Comparison of ENCODE assay signal across 18 cellular contexts in genomic region chr11:202490-202889, GRCh38. TPM values are rescaled to one million over a fixed set of nuclear protein-coding genes. Genes with fewer than 3 reads are reported as not detected.
DNase-seq lines count a peak whose midpoint lies in the region; ATAC-seq and TF ChIP-seq lines count a peak whose summit lies in the region.
"Had no signal": no experiment of that assay in that cellular context is flagged by ENCODE, and none has a peak within 500 bp of the region (broad histone marks: within the 10 kb centered on the region; RNA-seq: fewer than 3 reads in every experiment).

No MANE protein-coding gene starts in this region.

- no peak for TF ChIP-seq CTCF in Peyer's patch (IDR thresholded peaks at IDR 0.05)
- no peak for TF ChIP-seq CTCF in neural crest cell (conservative IDR thresholded peaks at IDR 0.05)

- H3K27me3 Mint-ChIP-seq in activated CD4-positive, alpha-beta T cell treated with anti-CD3 and anti-CD28 coated beads for 36 hours, result no peaks in the 10 kb centered on the region
- H3K27me3 Mint-ChIP-seq in activated naive CD8-positive, alpha-beta T cell treated with anti-CD3 and anti-CD28 coated beads, Interleukin-2, amount 10 ng/mL, durations not matched to agents 7 days and 5 days, result no peaks in the 10 kb centered on the region
- H3K27me3 Mint-ChIP-seq in neural crest cell (ENCODE audit: low read depth), result peaks cover 2% of the 10 kb centered on the region

- peaks cover 46% of the 10 kb centered on the region for H3K36me3 Mint-ChIP-seq in activated CD4-positive, alpha-beta T cell treated with anti-CD3 and anti-CD28 coated beads for 36 hours (ENCODE audit: low read depth)
- H3K36me3 Mint-ChIP-seq in activated naive CD8-positive, alpha-beta T cell treated with anti-CD3 and anti-CD28 coated beads, Interleukin-2, amount 10 ng/mL, durations not matched to agents 7 days and 5 days, result peaks cover 11% of the 10 kb centered on the region
- peaks cover under 1% of the 10 kb centered on the region for H3K36me3 Mint-ChIP-seq in neural crest cell (ENCODE audit: low read depth)

- CTCF ChIA-PET in activated CD4-positive, alpha-beta T cell treated with anti-CD3 and anti-CD28 coated beads for 36 hours (lab: Charles Lee), result no interaction called here

- no peaks in the 10 kb centered on the region for H3K9me3 Mint-ChIP-seq in activated CD4-positive, alpha-beta T cell treated with anti-CD3 and anti-CD28 coated beads for 36 hours (ENCODE audit: low read depth)
- no peaks in the 10 kb centered on the region for H3K9me3 Mint-ChIP-seq in activated naive CD8-positive, alpha-beta T cell treated with anti-CD3 and anti-CD28 coated beads, Interleukin-2, amount 10 ng/mL, durations not matched to agents 7 days and 5 days
- H3K9me3 Mint-ChIP-seq in neural crest cell, result no peaks in the 10 kb centered on the region

- peak overlapping the region; percentile 76 for H3K27ac Mint-ChIP-seq in activated CD4-positive, alpha-beta T cell treated with anti-CD3 and anti-CD28 coated beads for 36 hours
- H3K27ac Mint-ChIP-seq in activated naive CD8-positive, alpha-beta T cell treated with anti-CD3 and anti-CD28 coated beads, Interleukin-2, amount 10 ng/mL, durations not matched to agents 7 days and 5 days, result peak overlapping the region; percentile 82
- no peak overlapping the region for H3K27ac Mint-ChIP-seq in neural crest cell (ENCODE audit: unreplicated experiment)

- peaks cover 0 to 27% (median 11%) of the 10 kb centered on the region in 4 donors for H3K4me1 ChIP-seq in Peyer's patch

- POLR2A ChIA-PET in activated CD4-positive, alpha-beta T cell treated with anti-CD3 and anti-CD28 coated beads for 36 hours (lab: Charles Lee), result interaction anchor here (0.7 kb wide), 1 partner anchor 113 kb away, joined by 3 read pairs; no protein-coding TSS in a partner anchor
- POLR2A ChIA-PET in activated naive CD8-positive, alpha-beta T cell treated with anti-CD3 and anti-CD28 coated beads, Interleukin-2, amount 10 ng/mL, durations not matched to agents 7 days and 5 days (lab: Charles Lee), result interaction anchor here (1.0 kb wide), 1 partner anchor 81 kb away, joined by 4 read pairs; no protein-coding TSS in a partner anchor

- peaks cover 54% of the 10 kb centered on the region for H3K4me1 Mint-ChIP-seq in activated CD4-positive, alpha-beta T cell treated with anti-CD3 and anti-CD28 coated beads for 36 hours
- H3K4me1 Mint-ChIP-seq in activated naive CD8-positive, alpha-beta T cell treated with anti-CD3 and anti-CD28 coated beads, Interleukin-2, amount 10 ng/mL, durations not matched to agents 7 days and 5 days, result peaks cover 31% of the 10 kb centered on the region
- peaks cover 12% of the 10 kb centered on the region for H3K4me1 Mint-ChIP-seq in neural crest cell

- no peak for ATAC-seq in activated CD4-positive, alpha-beta T cell treated with anti-CD3 and anti-CD28 coated beads for 36 hours
- no peak for ATAC-seq in activated naive CD8-positive, alpha-beta T cell treated with anti-CD3 and anti-CD28 coated beads, Interleukin-2, amount 10 ng/mL, durations not matched to agents 7 days and 5 days (ENCODE audit: low read depth)
- no peak for ATAC-seq in GM21717 (IDR thresholded peaks at IDR 0.05; ENCODE audit: unreplicated experiment)
- ATAC-seq in HG03469 (IDR thresholded peaks at IDR 0.05; ENCODE audit: unreplicated experiment), result no peak
- ATAC-seq: A549, HCT116 had no signal

- no peak overlapping the region for H3K4me3 ChIP-seq in Peyer's patch
- H3K4me3 ChIP-seq: A549, esophagus muscularis mucosa, transverse colon had no signal

- TF ChIP-seq POLR2A in Peyer's patch (IDR thresholded peaks at IDR 0.05), result no peak

- no peaks in the 10 kb centered on the region for H3K9me3 ChIP-seq in Peyer's patch
- H3K9me3 ChIP-seq: A549, esophagus muscularis mucosa, transverse colon had no signal

- peaks cover 0 to 30% (median 0%) of the 10 kb centered on the region in 3 donors for H3K36me3 ChIP-seq in Peyer's patch
- H3K36me3 ChIP-seq: transverse colon had no signal

- H3K27me3 ChIP-seq in Peyer's patch, result no peaks in the 10 kb centered on the region
- H3K27me3 ChIP-seq: esophagus muscularis mucosa, transverse colon had no signal

- DNase-seq in activated CD4-positive, alpha-beta T cell treated with anti-CD3 and anti-CD28 coated beads for 36 hours, result no peak
- no peak for DNase-seq in activated CD4-positive, alpha-beta T cell treated with anti-CD3 and anti-CD28 coated beads for 4 hours
- DNase-seq in Peyer's patch (peak in 2 of 3 donors; percentile 12 to 43), neural crest cell (ENCODE audit: low read depth, low spot score) (no peak), cortex of kidney (lab: John Stamatoyannopoulos, UW) (no peak)
- no peak for DNase-seq in activated naive CD8-positive, alpha-beta T cell treated with anti-CD3 and anti-CD28 coated beads, Interleukin-2, amount 10 ng/mL, durations not matched to agents 7 days and 5 days
- DNase-seq: MM.1S, NCI-H2107, occipital lobe, transverse colon had no signal

- peak overlapping the region in 1 of 4 donors; percentile 14 for H3K27ac ChIP-seq in Peyer's patch
- H3K27ac ChIP-seq: A549, esophagus muscularis mucosa, VCaP had no signal

- intact Hi-C loops in activated CD4-positive, alpha-beta T cell treated with anti-CD3 and anti-CD28 coated beads for 36 hours (cut with DNase I, micrococcal nuclease), result no loop called here

- peak overlapping the region; percentile 27 for H3K4me3 Mint-ChIP-seq in activated CD4-positive, alpha-beta T cell treated with anti-CD3 and anti-CD28 coated beads for 36 hours
- peak overlapping the region; percentile 67 for H3K4me3 Mint-ChIP-seq in activated naive CD8-positive, alpha-beta T cell treated with anti-CD3 and anti-CD28 coated beads, Interleukin-2, amount 10 ng/mL, durations not matched to agents 7 days and 5 days
- peak overlapping the region; percentile 75 for H3K4me3 Mint-ChIP-seq in neural crest cell

RNA-seq across cellular contexts. Expression of gene BET1L, which starts 4.7 kb away (rescaled TPM):
- 10 to 100 TPM; 45.5 to 49.4 TPM for total RNA-seq in activated CD4-positive, alpha-beta T cell treated with anti-CD3 and anti-CD28 coated beads for 36 hours
- total RNA-seq in Peyer's patch, result 10 to 100 TPM; 20.6 to 69.7 (median 40.1) TPM
- 10 to 100 TPM; 56.9 to 61.9 TPM for total RNA-seq in activated naive CD8-positive, alpha-beta T cell treated with anti-CD3 and anti-CD28 coated beads, Interleukin-2, amount 10 ng/mL, durations not matched to agents 7 days and 5 days
- total RNA-seq in neural crest cell, result 41.3 and 44.3 TPM in 2 replicates

RNA-seq across cellular contexts. Expression of gene RIC8A, which starts 5.0 kb away (rescaled TPM):
- 100 to 1,000 TPM; 104 to 124 TPM for total RNA-seq in activated CD4-positive, alpha-beta T cell treated with anti-CD3 and anti-CD28 coated beads for 36 hours
- total RNA-seq in Peyer's patch, result 100 to 1,000 TPM in 1 of 4 donors, 10 to 100 TPM in 3; 65.0 to 108 (median 86.8) TPM
- total RNA-seq in activated naive CD8-positive, alpha-beta T cell treated with anti-CD3 and anti-CD28 coated beads, Interleukin-2, amount 10 ng/mL, durations not matched to agents 7 days and 5 days, result 100 to 1,000 TPM; 102 to 111 TPM
- 115 and 122 TPM in 2 replicates for total RNA-seq in neural crest cell

RNA-seq across cellular contexts. Expression of gene SCGB1C1, which starts 9.6 kb away (rescaled TPM):
- not detected for total RNA-seq in activated CD4-positive, alpha-beta T cell treated with anti-CD3 and anti-CD28 coated beads for 36 hours
- total RNA-seq in Peyer's patch, result not detected
- not detected for total RNA-seq in activated naive CD8-positive, alpha-beta T cell treated with anti-CD3 and anti-CD28 coated beads, Interleukin-2, amount 10 ng/mL, durations not matched to agents 7 days and 5 days
- not detected in 2 replicates for total RNA-seq in neural crest cell
- total RNA-seq: esophagus muscularis mucosa, lower leg skin, occipital lobe, SK-MEL-5, transverse colon had no signal

RNA-seq across cellular contexts. Expression of gene SIRT3, which starts 33.7 kb away (rescaled TPM):
- 10 to 100 TPM; 19.6 to 23.3 TPM for total RNA-seq in activated CD4-positive, alpha-beta T cell treated with anti-CD3 and anti-CD28 coated beads for 36 hours
- 10 to 100 TPM; 21.2 to 36.3 (median 29.3) TPM for total RNA-seq in Peyer's patch
- 10 to 100 TPM; 24.3 to 25.2 TPM for total RNA-seq in activated naive CD8-positive, alpha-beta T cell treated with anti-CD3 and anti-CD28 coated beads, Interleukin-2, amount 10 ng/mL, durations not matched to agents 7 days and 5 days
- total RNA-seq in neural crest cell, result 23.3 and 24.0 TPM in 2 replicates

RNA-seq across cellular contexts. Expression of gene PSMD13, which starts 34.3 kb away (rescaled TPM):
- 100 to 1,000 TPM; 134 to 212 TPM for total RNA-seq in activated CD4-positive, alpha-beta T cell treated with anti-CD3 and anti-CD28 coated beads for 36 hours
- total RNA-seq in Peyer's patch, result 100 to 1,000 TPM in 2 of 4 donors, 10 to 100 TPM in 2; 74.5 to 125 (median 96.9) TPM
- total RNA-seq in activated naive CD8-positive, alpha-beta T cell treated with anti-CD3 and anti-CD28 coated beads, Interleukin-2, amount 10 ng/mL, durations not matched to agents 7 days and 5 days, result 100 to 1,000 TPM; 130 to 131 TPM
- 136 and 146 TPM in 2 replicates for total RNA-seq in neural crest cell

Comparison
In these comparisons a context has a peak if more than half of its experiments do, and no peak if none do; other contexts are left out.
1. DNase-seq: peak in Peyer's patch (2 of 3); none in activated CD4-positive, alpha-beta T cell treated with anti-CD3 and anti-CD28 coated beads for 36 hours (single experiment), activated CD4-positive, alpha-beta T cell treated with anti-CD3 and anti-CD28 coated beads for 4 hours (0 of 2), activated naive CD8-positive, alpha-beta T cell treated with anti-CD3 and anti-CD28 coated beads, Interleukin-2, amount 10 ng/mL, durations not matched to agents 7 days and 5 days (single experiment), neural crest cell (single experiment) and cortex of kidney (single experiment).
2. Peak in every context shown above with its lines, with median percentiles within 50 percentile points of each other: H3K4me3 Mint-ChIP-seq.